In genomic region chr14:22472466-22472865, GRCh38 we compare ENCODE assay signal across 8 cellular contexts.
"Had no signal": no experiment of that assay in that cellular context is flagged by ENCODE, and none has a peak within 500 bp of the region (broad histone marks: within the 10 kb centered on the region; RNA-seq: fewer than 3 reads in every experiment).

No MANE protein-coding gene starts in this region.

- H3K4me3 Mint-ChIP-seq: activated CD4-positive, alpha-beta T cell treated with anti-CD3 and anti-CD28 coated beads for 36 hours; activated CD8-positive, alpha-beta T cell treated with anti-CD3 and anti-CD28 coated beads for 36 hours; activated naive CD4-positive, alpha-beta T cell treated with anti-CD3 and anti-CD28 coated beads, Interleukin-2, amount 10 ng/mL, durations not matched to agents 7 days and 5 days had no signal

- H3K27ac ChIP-seq: cardiac muscle cell, esophagus muscularis mucosa, tibial nerve had no signal

- DNase-seq: activated CD4-positive, alpha-beta T cell treated with anti-CD3 and anti-CD28 coated beads for 36 hours; activated CD8-positive, alpha-beta memory T cell treated with anti-CD3 and anti-CD28 coated beads, Interleukin-2, amount 50 U/mL, for 48 hours; activated CD8-positive, alpha-beta T cell treated with anti-CD3 and anti-CD28 coated beads for 36 hours; activated naive CD4-positive, alpha-beta T cell treated with anti-CD3 and anti-CD28 coated beads, Interleukin-2, amount 10 ng/mL, durations not matched to agents 7 days and 5 days; stimulated activated CD4-positive, alpha-beta T cell treated with anti-CD3 and anti-CD28 coated beads, Interleukin-4, amount 100 ng/mL, for 24 hours had no signal

- H3K27me3 ChIP-seq: cardiac muscle cell, tibial nerve had no signal

- H3K27me3 Mint-ChIP-seq: activated CD4-positive, alpha-beta T cell treated with anti-CD3 and anti-CD28 coated beads for 36 hours; activated CD8-positive, alpha-beta T cell treated with anti-CD3 and anti-CD28 coated beads for 36 hours; activated naive CD4-positive, alpha-beta T cell treated with anti-CD3 and anti-CD28 coated beads, Interleukin-2, amount 10 ng/mL, durations not matched to agents 7 days and 5 days had no signal

- H3K9me3 Mint-ChIP-seq: activated CD8-positive, alpha-beta T cell treated with anti-CD3 and anti-CD28 coated beads for 36 hours; activated naive CD4-positive, alpha-beta T cell treated with anti-CD3 and anti-CD28 coated beads, Interleukin-2, amount 10 ng/mL, durations not matched to agents 7 days and 5 days had no signal

- H3K27ac Mint-ChIP-seq: activated CD4-positive, alpha-beta T cell treated with anti-CD3 and anti-CD28 coated beads for 36 hours; activated CD8-positive, alpha-beta T cell treated with anti-CD3 and anti-CD28 coated beads for 36 hours; activated naive CD4-positive, alpha-beta T cell treated with anti-CD3 and anti-CD28 coated beads, Interleukin-2, amount 10 ng/mL, durations not matched to agents 7 days and 5 days had no signal

- H3K4me3 ChIP-seq: cardiac muscle cell, esophagus muscularis mucosa, tibial nerve had no signal

- H3K36me3 Mint-ChIP-seq: activated naive CD4-positive, alpha-beta T cell treated with anti-CD3 and anti-CD28 coated beads, Interleukin-2, amount 10 ng/mL, durations not matched to agents 7 days and 5 days had no signal

- H3K9me3 ChIP-seq: esophagus muscularis mucosa, tibial nerve had no signal

- H3K36me3 ChIP-seq: cardiac muscle cell, esophagus muscularis mucosa, tibial nerve had no signal

- H3K4me1 Mint-ChIP-seq: activated CD4-positive, alpha-beta T cell treated with anti-CD3 and anti-CD28 coated beads for 36 hours; activated naive CD4-positive, alpha-beta T cell treated with anti-CD3 and anti-CD28 coated beads, Interleukin-2, amount 10 ng/mL, durations not matched to agents 7 days and 5 days had no signal
